Comparison of ENCODE assay signal across 26 cellular contexts in the genomic region with DNA sequence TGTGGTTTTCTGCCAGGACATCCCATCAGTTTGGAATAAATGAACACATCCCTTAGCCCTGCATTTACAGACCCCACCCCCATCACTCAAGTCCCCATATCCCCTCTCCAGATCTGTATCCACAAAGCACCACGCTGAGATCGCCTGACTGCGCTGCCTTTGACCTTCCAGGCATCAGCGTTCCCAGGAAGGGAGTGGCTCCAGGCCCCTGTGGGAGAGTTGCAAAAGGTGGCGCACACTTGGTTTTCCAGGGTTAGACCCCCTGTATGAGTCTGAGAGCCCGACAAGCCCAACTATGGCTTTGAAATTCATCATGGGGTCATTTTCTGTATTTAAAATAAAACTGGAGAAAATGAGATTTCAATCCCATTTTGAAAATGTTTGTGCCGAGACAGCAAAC.
DNase-seq lines count a peak whose midpoint lies in the region; ATAC-seq, FAIRE-seq and TF ChIP-seq lines count a peak whose summit lies in the region.
"Had no signal": no experiment of that assay in that cellular context is flagged by ENCODE, and none has a peak within 500 bp of the region (broad histone marks: within the 10 kb centered on the region; RNA-seq: fewer than 3 reads in every experiment).

No MANE protein-coding gene starts in this region.

- no peak overlapping the region for H3K23ac ChIP-seq in H1 (ENCODE audit: insufficient read length)

- H3K4me3 ChIP-seq in HepG2 (replicated peaks in 1 of 3; ENCODE audit: insufficient read depth in 1 of 3, low read depth in 2 of 3, low read length in 3 of 3) (no peak overlapping the region), right lobe of liver (no peak overlapping the region), H1 (ENCODE audit: extremely low read depth in 1 of 4, insufficient read depth in 2 of 4, low read depth in 3 of 4, low read length in 4 of 4) (no peak overlapping the region), vagina (no peak overlapping the region)
- H3K4me3 ChIP-seq: BLaER1, GM12878 had no signal

- H3K27ac ChIP-seq in HepG2 (ENCODE audit: extremely low read length, insufficient read depth, low read length) (no peak overlapping the region), right lobe of liver (no peak overlapping the region), H1 (ENCODE audit: low read depth, low read length) (no peak overlapping the region), vagina (peak overlapping the region; percentile 88)
- H3K27ac ChIP-seq: BLaER1 had no signal

- H2BK12ac ChIP-seq in H1 (ENCODE audit: low read depth, low read length), result no peak overlapping the region

- no peak overlapping the region for H3K18ac ChIP-seq in H1 (ENCODE audit: extremely low read depth, low read length)

- no peak for TF ChIP-seq CTCF in HepG2 (CRISPR knock-in tag; IDR thresholded peaks at IDR 0.05)
- TF ChIP-seq CTCF in right lobe of liver (IDR thresholded peaks at IDR 0.05), result no peak
- no peak for TF ChIP-seq CTCF in H1 (IDR thresholded peaks at IDR 0.05; ENCODE audit: control extremely low read depth in 1 of 3, insufficient read depth in 1 of 3, low read depth in 1 of 3, low read length in 3 of 3)
- no peak for TF ChIP-seq CTCF in vagina (IDR thresholded peaks at IDR 0.05)
- no peak for TF ChIP-seq CTCF in HFFc6 (IDR thresholded peaks at IDR 0.05)

- no peak overlapping the region for H2BK5ac ChIP-seq in H1 (ENCODE audit: low read depth, low read length)

- H3K27ac Mint-ChIP-seq in stimulated activated naive B cell treated with anti-CD40 and anti-IgM and Interleukin-4, amounts not matched to agents 10 μg/mL and 1 μg/mL and 100 μg/mL, for 72 hours, result peak overlapping the region; percentile 51
- no peak overlapping the region for H3K27ac Mint-ChIP-seq in activated CD4-positive, alpha-beta memory T cell treated with anti-CD3 and anti-CD28 coated beads, Interleukin-2, amount 10 ng/mL, durations not matched to agents 7 days and 5 days
- no peak overlapping the region for H3K27ac Mint-ChIP-seq in HFFc6
- H3K27ac Mint-ChIP-seq: CD4-positive, alpha-beta memory T cell; CD4-positive, CD25-positive, alpha-beta regulatory T cell; CD8-positive, alpha-beta memory T cell had no signal

- no peaks in the 10 kb centered on the region for H3K23me2 ChIP-seq in H1 (ENCODE audit: low read depth, low read length)

- POLR2A ChIA-PET in HepG2 (lab: Yijun Ruan, JAX) (no interaction called here), H1 (lab: Charles Lee; ENCODE audit: partially characterized antibody) (no interaction called here)
- POLR2A ChIA-PET in activated CD4-positive, alpha-beta memory T cell treated with anti-CD3 and anti-CD28 coated beads, Interleukin-2, amount 10 ng/mL, durations not matched to agents 7 days and 5 days (lab: Charles Lee), result no interaction called here

- TF ChIP-seq RAD21 in HepG2 (CRISPR knock-in tag; IDR thresholded peaks at IDR 0.05), result no peak
- TF ChIP-seq RAD21 in H1 (IDR thresholded peaks at IDR 0.05 in 1 of 2, conservative IDR thresholded peaks at IDR 0.05 in 1 of 2; ENCODE audit: low read depth in 2 of 2, low read length in 2 of 2), result no peak

- H3K27me3 Mint-ChIP-seq in stimulated activated naive B cell treated with anti-CD40 and anti-IgM and Interleukin-4, amounts not matched to agents 10 μg/mL and 1 μg/mL and 100 μg/mL, for 72 hours, result peaks cover 28 to 46% of the 10 kb centered on the region in 2 donors
- H3K27me3 Mint-ChIP-seq in activated CD4-positive, alpha-beta memory T cell treated with anti-CD3 and anti-CD28 coated beads, Interleukin-2, amount 10 ng/mL, durations not matched to agents 7 days and 5 days, result peaks cover 26% of the 10 kb centered on the region
- peaks cover 40% of the 10 kb centered on the region for H3K27me3 Mint-ChIP-seq in HFFc6 (ENCODE audit: insufficient read depth)

- FAIRE-seq in HepG2 (lab: Jason Lieb, UNC) (no peak), H1 (lab: Jason Lieb, UNC) (no peak)
- FAIRE-seq: A204.1, GM12878, GM12892, GM18507 had no signal

- H3K4me2 ChIP-seq in HepG2 (ENCODE audit: low read depth, low read length) (no peak overlapping the region), H1 (ENCODE audit: insufficient read depth in 1 of 2, low read depth in 2 of 2, low read length in 2 of 2) (no peak overlapping the region)
- H3K4me2 ChIP-seq: BLaER1 had no signal

- H3K4me3 Mint-ChIP-seq in stimulated activated naive B cell treated with anti-CD40 and anti-IgM and Interleukin-4, amounts not matched to agents 10 μg/mL and 1 μg/mL and 100 μg/mL, for 72 hours, result no peak overlapping the region
- no peak overlapping the region for H3K4me3 Mint-ChIP-seq in activated CD4-positive, alpha-beta memory T cell treated with anti-CD3 and anti-CD28 coated beads, Interleukin-2, amount 10 ng/mL, durations not matched to agents 7 days and 5 days
- no peak overlapping the region for H3K4me3 Mint-ChIP-seq in HFFc6
- H3K4me3 Mint-ChIP-seq: CD14-positive monocyte; CD4-positive, alpha-beta memory T cell; CD8-positive, alpha-beta memory T cell had no signal

- no peak overlapping the region for H2BK120ac ChIP-seq in H1 (replicated peaks; ENCODE audit: low read depth, low read length)

- CTCF ChIA-PET in HepG2 (lab: Yijun Ruan, JAX; ENCODE audit: low intra/inter-chr PET ratio, low total read pairs), result no interaction called here
- CTCF ChIA-PET in H1 (lab: Charles Lee; ENCODE audit: partially characterized antibody), result interaction anchor here (3.2 to 15.9 kb wide), 2 partner anchors 24 to 26 kb away, joined by 11 to 131 read pairs; no protein-coding TSS in a partner anchor
- CTCF ChIA-PET in activated CD4-positive, alpha-beta memory T cell treated with anti-CD3 and anti-CD28 coated beads, Interleukin-2, amount 10 ng/mL, durations not matched to agents 7 days and 5 days (lab: Charles Lee), result interaction anchor here (1.2 kb wide), 1 partner anchor 24 kb away, joined by 5 read pairs; no protein-coding TSS in a partner anchor

- H3K9me3 ChIP-seq in HepG2 (ENCODE audit: low read length) (no peaks in the 10 kb centered on the region), right lobe of liver (no peaks in the 10 kb centered on the region), H1 (ENCODE audit: insufficient read depth in 2 of 2, low read depth in 1 of 2, low read length in 1 of 2) (peaks cover 0 to 5% of the 10 kb centered on the region in 2 experiments; a peak in 1 of 4 replicates), vagina (no peaks in the 10 kb centered on the region)
- H3K9me3 ChIP-seq: BE2C, BLaER1 had no signal

- BruUV-seq in HepG2 (replicated peaks; lab: Mats Ljungman, UMichigan), result no TSS peak

- H3K14ac ChIP-seq in H1 (ENCODE audit: insufficient read length), result no peak overlapping the region

- peaks cover 15 to 19% of the 10 kb centered on the region in 2 donors for H3K4me1 Mint-ChIP-seq in stimulated activated naive B cell treated with anti-CD40 and anti-IgM and Interleukin-4, amounts not matched to agents 10 μg/mL and 1 μg/mL and 100 μg/mL, for 72 hours
- H3K4me1 Mint-ChIP-seq in activated CD4-positive, alpha-beta memory T cell treated with anti-CD3 and anti-CD28 coated beads, Interleukin-2, amount 10 ng/mL, durations not matched to agents 7 days and 5 days, result peaks cover 31% of the 10 kb centered on the region
- H3K4me1 Mint-ChIP-seq in HFFc6 (ENCODE audit: low read depth), result peaks cover 12% of the 10 kb centered on the region

- H3K79me2 ChIP-seq in HepG2 (ENCODE audit: insufficient read depth, low read length) (no peaks in the 10 kb centered on the region), H1 (ENCODE audit: control insufficient read depth in 1 of 2, insufficient read depth in 2 of 2, low read length in 2 of 2) (no peaks in the 10 kb centered on the region)

- H3K9ac ChIP-seq in HepG2 (ENCODE audit: insufficient read depth, low read depth, low read length) (no peak overlapping the region), H1 (replicated peaks in 1 of 4; ENCODE audit: extremely low read depth in 1 of 4, low read depth in 3 of 4, low read length in 3 of 4) (no peak overlapping the region)
- H3K9ac ChIP-seq: BLaER1 had no signal

- H3K79me1 ChIP-seq in H1 (ENCODE audit: low read depth, low read length), result no peaks in the 10 kb centered on the region

- DNase-seq in HepG2 (ENCODE audit: low spot score), result no peak
- no peak for DNase-seq in right lobe of liver
- no peak for DNase-seq in H1 (ENCODE audit: low read depth in 1 of 2, low spot score in 2 of 2)
- DNase-seq in stimulated activated naive B cell treated with anti-CD40 and anti-IgM and Interleukin-4, amounts not matched to agents 10 μg/mL and 1 μg/mL and 100 μg/mL, for 72 hours, result no peak
- DNase-seq in vagina (ENCODE audit: extremely low spot score in 2 of 2), result no peak
- DNase-seq in activated CD4-positive, alpha-beta memory T cell treated with anti-CD3 and anti-CD28 coated beads, Interleukin-2, amount 10 ng/mL, durations not matched to agents 7 days and 5 days, result no peak
- DNase-seq in left cardiac atrium, result no peak
- no peak for DNase-seq in HFFc6
- DNase-seq: 8988T; ACHN; BE2C; C1 segment of cervical spinal cord; CD4-positive, alpha-beta memory T cell; CD4-positive, CD25-positive, alpha-beta regulatory T cell; CD8-positive, alpha-beta memory T cell; COR-L47; DMS79; DND-41; EL; GDM1 had no signal

- H3K4me1 ChIP-seq in HepG2 (ENCODE audit: insufficient read depth, low read length) (no peaks in the 10 kb centered on the region), right lobe of liver (no peaks in the 10 kb centered on the region), H1 (replicated peaks in 1 of 4; ENCODE audit: control insufficient read depth in 3 of 4, insufficient read depth in 4 of 4, low read length in 3 of 4) (peaks cover 0 to 11% (median 0%) of the 10 kb centered on the region in 4 experiments; a peak in 5 of 7 replicates), vagina (peaks cover 27% of the 10 kb centered on the region)
- H3K4me1 ChIP-seq: BE2C, BLaER1 had no signal

- H4K5ac ChIP-seq in H1 (ENCODE audit: insufficient read length, low read depth, low read length), result no peak overlapping the region

- no peak overlapping the region for H2AK5ac ChIP-seq in H1 (ENCODE audit: low read depth, low read length)

- intact Hi-C loops in HepG2 (cut with micrococcal nuclease; ENCODE audit: unreplicated experiment), result no loop called here
- intact Hi-C loops in right lobe of liver (cut with DNase I), result loop anchor here (5.0 kb wide), 2 partner anchors 283 to 288 kb away; no protein-coding TSS in a partner anchor
- intact Hi-C loops in vagina (cut with DNase I), result loop anchor here (5.0 kb wide), 1 partner anchor 283 kb away; no protein-coding TSS in a partner anchor
- intact Hi-C loops in left cardiac atrium (cut with DNase I), result loop anchor here in 1 of 2 donors (5.0 kb wide), 1 partner anchor 283 kb away; no protein-coding TSS in a partner anchor

- H2BK15ac ChIP-seq in H1 (ENCODE audit: low read length), result no peak overlapping the region

- H2AFZ ChIP-seq in HepG2 (ENCODE audit: low read length) (no peak overlapping the region), H1 (ENCODE audit: low read length) (no peak overlapping the region)

- TF ChIP-seq EP300 in HepG2 (IDR thresholded peaks at IDR 0.05; ENCODE audit: low read depth in 2 of 2, low read length in 2 of 2) (no peak), HepG2 (CRISPR knock-in tag; IDR thresholded peaks at IDR 0.05; ENCODE audit: borderline replicate concordance) (no peak), H1 (IDR thresholded peaks at IDR 0.05; ENCODE audit: borderline replicate concordance in 1 of 2, low read depth in 2 of 2, low read length in 2 of 2) (no peak)

- no peak overlapping the region for H3K4ac ChIP-seq in H1 (replicated peaks; ENCODE audit: insufficient read length, low read depth, low read length)

- H4K20me1 ChIP-seq in HepG2 (ENCODE audit: insufficient read depth, low read length), result no peaks in the 10 kb centered on the region
- no peaks in the 10 kb centered on the region for H4K20me1 ChIP-seq in H1 (replicated peaks in 1 of 2; ENCODE audit: control insufficient read depth in 1 of 2, insufficient read depth in 2 of 2, low read length in 2 of 2)
- H4K20me1 ChIP-seq: BLaER1 had no signal

- in situ Hi-C loops in HepG2 (cut with HindIII; ENCODE audit: extremely low pct_ligation_motif_present, low pct_unique_long_range_greater_than_20kb), result loop anchor here (5.0 kb wide), 1 partner anchor 288 kb away; no protein-coding TSS in a partner anchor

- WGBS in HepG2 (ENCODE audit: low lambda C conversion rate), result 45% methylated on average over 7 of the region's 7 CpGs
- 63% methylated on average over 7 of the region's 7 CpGs for WGBS in right lobe of liver (ENCODE audit: insufficient coverage, low coverage, low lambda C conversion rate, missing lambda C conversion rate)
- WGBS in H1 (ENCODE audit: extremely low coverage in 1 of 2, insufficient coverage in 1 of 2, insufficient read length in 1 of 2, insufficient replicate concordance in 2 of 2, low coverage in 1 of 2, low lambda C conversion rate in 2 of 2, missing lambda C conversion rate in 1 of 2), 2 experiments, result 87% methylated on average over 7 of the region's 7 CpGs; no CpG with 5 or more reads in 1 of the 2 experiments

- ATAC-seq in HepG2 (no peak), right lobe of liver (no peak), left cardiac atrium (no peak)
- no peak for ATAC-seq in stimulated activated naive B cell treated with anti-CD40 and anti-IgM and Interleukin-4, amounts not matched to agents 10 μg/mL and 1 μg/mL and 100 μg/mL, for 72 hours (replicated peaks)
- ATAC-seq: GM12878 had no signal

- TF ChIP-seq POLR2A in HepG2 (IDR thresholded peaks at IDR 0.05; ENCODE audit: insufficient read depth in 1 of 2, low read depth in 2 of 2, low read length in 2 of 2), result no peak
- TF ChIP-seq POLR2A in right lobe of liver (IDR thresholded peaks at IDR 0.05), result no peak
- TF ChIP-seq POLR2A in H1 (IDR thresholded peaks at IDR 0.05; ENCODE audit: control extremely low read depth in 1 of 2, low read depth in 2 of 2, low read length in 2 of 2), result no peak
- TF ChIP-seq POLR2A in vagina (IDR thresholded peaks at IDR 0.05), result no peak

- no peak overlapping the region for H4K8ac ChIP-seq in H1 (ENCODE audit: extremely low read depth, insufficient read depth, low read length)

- H3K36me3 Mint-ChIP-seq in stimulated activated naive B cell treated with anti-CD40 and anti-IgM and Interleukin-4, amounts not matched to agents 10 μg/mL and 1 μg/mL and 100 μg/mL, for 72 hours, result no peaks in the 10 kb centered on the region
- H3K36me3 Mint-ChIP-seq in activated CD4-positive, alpha-beta memory T cell treated with anti-CD3 and anti-CD28 coated beads, Interleukin-2, amount 10 ng/mL, durations not matched to agents 7 days and 5 days (ENCODE audit: low read depth), result no peaks in the 10 kb centered on the region
- H3K36me3 Mint-ChIP-seq in HFFc6 (ENCODE audit: low read depth), result no peaks in the 10 kb centered on the region
- H3K36me3 Mint-ChIP-seq: CD14-positive monocyte; CD4-positive, alpha-beta memory T cell; CD4-positive, CD25-positive, alpha-beta regulatory T cell; CD8-positive, alpha-beta memory T cell had no signal

- no peaks in the 10 kb centered on the region for H3K36me3 ChIP-seq in HepG2 (replicated peaks in 1 of 2; ENCODE audit: control insufficient read depth in 1 of 2, insufficient read depth in 2 of 2, low read length in 2 of 2)
- no peaks in the 10 kb centered on the region for H3K36me3 ChIP-seq in right lobe of liver
- H3K36me3 ChIP-seq in H1 (ENCODE audit: control insufficient read depth in 2 of 4, insufficient read depth in 4 of 4, low read length in 3 of 4), result no peaks in the 10 kb centered on the region
- H3K36me3 ChIP-seq in vagina, result no peaks in the 10 kb centered on the region
- H3K36me3 ChIP-seq: BE2C, BLaER1 had no signal

- H2BK20ac ChIP-seq in H1 (ENCODE audit: low read length), result 0 out of 2 replicates have a peak overlapping the region, but pooled peaks have one; percentile 53

- no peak overlapping the region for H3K56ac ChIP-seq in H1 (replicated peaks; ENCODE audit: insufficient read length, low read depth, low read length)

- no peak overlapping the region for H4K91ac ChIP-seq in H1 (replicated peaks; ENCODE audit: insufficient read length, low read length)

- H3K27me3 ChIP-seq in HepG2 (ENCODE audit: control insufficient read depth in 1 of 2, insufficient read depth in 2 of 2, low read length in 2 of 2) (peaks cover 0 to 53% of the 10 kb centered on the region in 2 experiments; a peak in 3 of 5 replicates), right lobe of liver (no peaks in the 10 kb centered on the region), H1 (replicated peaks in 1 of 4; ENCODE audit: control insufficient read depth in 3 of 4, extremely low read depth in 1 of 4, insufficient read depth in 3 of 4, low read length in 3 of 4) (no peaks in the 10 kb centered on the region), vagina (no peaks in the 10 kb centered on the region)
- H3K27me3 ChIP-seq: BLaER1 had no signal

- H3K9me3 Mint-ChIP-seq in stimulated activated naive B cell treated with anti-CD40 and anti-IgM and Interleukin-4, amounts not matched to agents 10 μg/mL and 1 μg/mL and 100 μg/mL, for 72 hours, result no peaks in the 10 kb centered on the region
- H3K9me3 Mint-ChIP-seq in activated CD4-positive, alpha-beta memory T cell treated with anti-CD3 and anti-CD28 coated beads, Interleukin-2, amount 10 ng/mL, durations not matched to agents 7 days and 5 days, result no peaks in the 10 kb centered on the region
- H3K9me3 Mint-ChIP-seq in HFFc6, result no peaks in the 10 kb centered on the region
- H3K9me3 Mint-ChIP-seq: CD14-positive monocyte; CD4-positive, alpha-beta memory T cell; CD4-positive, CD25-positive, alpha-beta regulatory T cell; CD8-positive, alpha-beta memory T cell had no signal
